8 cellular contexts compared by ENCODE assay signal in genomic region chr16:9090960-9091866, GRCh38. TPM values are rescaled to one million over a fixed set of nuclear protein-coding genes. Genes with fewer than 3 reads are reported as not detected.
DNase-seq lines count a peak whose midpoint lies in the region; ATAC-seq and TF ChIP-seq lines count a peak whose summit lies in the region.

Gene HAPSTR1 (plus strand): TSS chr16:9091644. CDS start chr16:9092045, 401 bp downstream.

- DNase-seq in GM03348 (ENCODE audit: low spot score): peak; percentile 99
- peak; percentile 99 for DNase-seq in HFF-Myc (ENCODE audit: extremely low read depth, low read depth)
- peak; percentile 100 for DNase-seq in NAMALWA (ENCODE audit: low spot score)
- DNase-seq in SK-N-DZ (ENCODE audit: low spot score): peak; percentile 100
- peak; percentile 99 for DNase-seq in activated naive CD4-positive, alpha-beta T cell treated with anti-CD3 and anti-CD28 coated beads, Interleukin-2, amount 10 ng/mL, durations not matched to agents 7 days and 5 days
- DNase-seq in non-pigmented ciliary epithelial cell (ENCODE audit: low read depth): peak; percentile 99
- peak; percentile 99 for DNase-seq in superior temporal gyrus (ENCODE audit: extremely low spot score)

- H3K4me3 ChIP-seq in HFF-Myc (replicated peaks; ENCODE audit: low read depth, low read length): peak within 1 kb of the TSS; percentile 94
- peak within 1 kb of the TSS; percentile 88 to 91 for H3K4me3 ChIP-seq in gastroesophageal sphincter

- TF ChIP-seq EP300 in gastroesophageal sphincter (IDR thresholded peaks at IDR 0.05): no peak

- peaks cover 31% of the 10 kb centered on the region for H3K36me3 Mint-ChIP-seq in activated naive CD4-positive, alpha-beta T cell treated with anti-CD3 and anti-CD28 coated beads, Interleukin-2, amount 10 ng/mL, durations not matched to agents 7 days and 5 days

- peaks cover 32% of the 10 kb centered on the region for H3K4me1 Mint-ChIP-seq in activated naive CD4-positive, alpha-beta T cell treated with anti-CD3 and anti-CD28 coated beads, Interleukin-2, amount 10 ng/mL, durations not matched to agents 7 days and 5 days

- H3K27me3 Mint-ChIP-seq in activated naive CD4-positive, alpha-beta T cell treated with anti-CD3 and anti-CD28 coated beads, Interleukin-2, amount 10 ng/mL, durations not matched to agents 7 days and 5 days: no peaks in the 10 kb centered on the region

- WGBS in gastroesophageal sphincter (ENCODE audit: low coverage in 1 of 2), 2 donors: 0 to 7% methylated on average over 3 to 11 of the region's 79 CpGs

- peak; percentile 99 for TF ChIP-seq POLR2A in gastroesophageal sphincter (IDR thresholded peaks at IDR 0.05)

- H3K9me3 ChIP-seq in gastroesophageal sphincter: no peaks in the 10 kb centered on the region

- peaks cover 0 to 47% (median 21%) of the 10 kb centered on the region in 3 donors for H3K4me1 ChIP-seq in gastroesophageal sphincter

- H3K36me3 ChIP-seq in gastroesophageal sphincter: no peaks in the 10 kb centered on the region

- H3K4me3 Mint-ChIP-seq in activated naive CD4-positive, alpha-beta T cell treated with anti-CD3 and anti-CD28 coated beads, Interleukin-2, amount 10 ng/mL, durations not matched to agents 7 days and 5 days: peak within 1 kb of the TSS; percentile 99

- H3K9me3 Mint-ChIP-seq in activated naive CD4-positive, alpha-beta T cell treated with anti-CD3 and anti-CD28 coated beads, Interleukin-2, amount 10 ng/mL, durations not matched to agents 7 days and 5 days: no peaks in the 10 kb centered on the region

- peak; percentile 98 for ATAC-seq in gastroesophageal sphincter

- peak within 1 kb of the TSS; percentile 99 for H3K27ac Mint-ChIP-seq in activated naive CD4-positive, alpha-beta T cell treated with anti-CD3 and anti-CD28 coated beads, Interleukin-2, amount 10 ng/mL, durations not matched to agents 7 days and 5 days

- CTCF ChIA-PET in activated naive CD4-positive, alpha-beta T cell treated with anti-CD3 and anti-CD28 coated beads, Interleukin-2, amount 10 ng/mL, durations not matched to agents 7 days and 5 days (lab: Charles Lee): interaction anchor here (0.8 kb wide), 1 partner anchor 14 kb away, joined by 3 read pairs; no protein-coding TSS in a partner anchor

- H3K27ac ChIP-seq in gastroesophageal sphincter: peak within 1 kb of the TSS; percentile 96 to 100 (median 98)

- TF ChIP-seq CTCF in HFF-Myc (IDR thresholded peaks at IDR 0.05; ENCODE audit: low read depth, low read length, missing control alignments): no peak
- TF ChIP-seq CTCF in gastroesophageal sphincter (IDR thresholded peaks at IDR 0.05): no peak

- no peaks in the 10 kb centered on the region for H3K27me3 ChIP-seq in gastroesophageal sphincter

RNA-seq across cellular contexts. Expression of gene HAPSTR1, which starts in this region (rescaled TPM):
- polyA plus RNA-seq in SK-N-DZ (2014; cell fraction: cytosol; rRNA removed): 26.2 and 27.2 TPM in 2 replicates
- 15.1 and 17.8 TPM in 2 replicates for polyA plus RNA-seq in SK-N-DZ (2014; cell fraction: nucleus; rRNA removed)
- 10 to 100 TPM; 58.9 to 78.3 (median 64.7) TPM for total RNA-seq in gastroesophageal sphincter

Comparison
In these comparisons a context has a peak if more than half of its experiments do, and no peak if none do; other contexts are left out.
1. Peak in every context shown above with its lines: DNase-seq, ATAC-seq, H3K4me3 ChIP-seq and H3K27ac ChIP-seq.